ENCODE assay signal across 3 cellular contexts in genomic region chr13:103523853-103524252, GRCh38.
TF ChIP-seq lines count a peak whose summit lies in the region.

No MANE protein-coding gene starts in this region.

TF ChIP-seq in IMR-90, 13 proteins besides CTCF, POLR2A, EP300 and RAD21:
- no peak for TF ChIP-seq MXI1 (IDR thresholded peaks at IDR 0.05; ENCODE audit: borderline replicate concordance, low read depth, low read length)
- TF ChIP-seq CEBPB (IDR thresholded peaks at IDR 0.05; ENCODE audit: low read depth, low read length) = 0 out of 2 replicates have a peak, but pooled peaks have one; percentile 26

TF ChIP-seq in H1, 55 proteins besides CTCF, POLR2A, EP300 and RAD21:
- TF ChIP-seq TEAD4 (IDR thresholded peaks at IDR 0.05; ENCODE audit: low read depth, low read length) (no peak), MAFK (IDR thresholded peaks at IDR 0.05; ENCODE audit: low read depth, low read length) (no peak), JUN (IDR thresholded peaks at IDR 0.05; ENCODE audit: low read depth, low read length) (no peak), MAX (IDR thresholded peaks at IDR 0.05) (no peak), NANOG (IDR thresholded peaks at IDR 0.05; ENCODE audit: insufficient read depth, low read depth, low read length, poor library complexity, severe bottlenecking) (no peak), CEBPB (IDR thresholded peaks at IDR 0.05; ENCODE audit: low read depth, low read length) (peak; percentile 35; the same call in 1 of the 2 replicates), ATF3 (IDR thresholded peaks at IDR 0.05; ENCODE audit: insufficient read depth, low read depth, low read length) (no peak)

TF ChIP-seq in liver, 16 proteins besides CTCF, POLR2A, EP300 and RAD21:
- TF ChIP-seq ZBTB33 (IDR thresholded peaks at IDR 0.05) = no peak
- TF ChIP-seq TAF1 (conservative IDR thresholded peaks at IDR 0.05) = peak; percentile 15
- TF ChIP-seq RXRA (IDR thresholded peaks at IDR 0.05) = peak; percentile 63 to 69
- peak; percentile 54 for TF ChIP-seq SP1 (IDR thresholded peaks at IDR 0.05)
- TF ChIP-seq NR2F2 (IDR thresholded peaks at IDR 0.05) = no peak
- peak; percentile 49 for TF ChIP-seq REST (IDR thresholded peaks at IDR 0.05)
- peak; percentile 22 for TF ChIP-seq ATF3 (IDR thresholded peaks at IDR 0.05)
- no peak for TF ChIP-seq FOXA1 (IDR thresholded peaks at IDR 0.05)
- TF ChIP-seq FOXA2 (IDR thresholded peaks at IDR 0.05) = no peak
- TF ChIP-seq GABPA (IDR thresholded peaks at IDR 0.05 in 1 of 2, conservative IDR thresholded peaks at IDR 0.05 in 1 of 2) = no peak
- TF ChIP-seq MAX (IDR thresholded peaks at IDR 0.05) = peak; percentile 27
- TF ChIP-seq HNF4G (IDR thresholded peaks at IDR 0.05) = no peak
- TF ChIP-seq HNF4A (conservative IDR thresholded peaks at IDR 0.05) = peak; percentile 69 to 75
- peak; percentile 31 for TF ChIP-seq YY1 (IDR thresholded peaks at IDR 0.05)
- peak in 1 of 2 donors; percentile 25 for TF ChIP-seq JUND (IDR thresholded peaks at IDR 0.05)
- no peak for TF ChIP-seq EGR1 (IDR thresholded peaks at IDR 0.05; ENCODE audit: low read depth in 2 of 2)
